10 cellular contexts compared by ENCODE assay signal in genomic region chr5:1500411-1501091, GRCh38. TPM values are rescaled to one million over a fixed set of nuclear protein-coding genes. Genes with fewer than 3 reads are reported as not detected.
A peak's percentile ranks its signal among the peaks of the same experiment; 100 is the strongest.
DNase-seq lines count a peak whose midpoint lies in the region; ATAC-seq, FAIRE-seq and TF ChIP-seq lines count a peak whose summit lies in the region.
"Had no signal": no experiment of that assay in that cellular context is flagged by ENCODE, and none has a peak within 500 bp of the region (broad histone marks: within the 10 kb centered on the region; RNA-seq: fewer than 3 reads in every experiment).

No MANE protein-coding gene starts in this region.

- peak overlapping the region; percentile 91 for H3K4me2 ChIP-seq in KMS-11
- no peak overlapping the region for H3K4me2 ChIP-seq in H1 (ENCODE audit: insufficient read depth in 1 of 2, low read depth in 2 of 2, low read length in 2 of 2)

- CTCF ChIA-PET in H1 (lab: Charles Lee; ENCODE audit: partially characterized antibody), result interaction anchor here (1.3 to 6.4 kb wide), 4 partner anchors 12 to 21 kb away, joined by 3 to 34 read pairs (median 6); no protein-coding TSS in a partner anchor

- TF ChIP-seq CTCF in KMS-11 (conservative IDR thresholded peaks at IDR 0.05; ENCODE audit: low read depth, low read length) (no peak), H1 (IDR thresholded peaks at IDR 0.05; ENCODE audit: control extremely low read depth in 1 of 3, insufficient read depth in 1 of 3, low read depth in 1 of 3, low read length in 3 of 3) (no peak), right lobe of liver (IDR thresholded peaks at IDR 0.05) (no peak), spleen (IDR thresholded peaks at IDR 0.05 in 8 of 11, conservative IDR thresholded peaks at IDR 0.05 in 3 of 11) (no peak), lower leg skin (IDR thresholded peaks at IDR 0.05) (no peak)

- no peak overlapping the region for H2BK5ac ChIP-seq in H1 (ENCODE audit: low read depth, low read length)

- no peaks in the 10 kb centered on the region for H3K9me3 ChIP-seq in H1 (ENCODE audit: insufficient read depth in 2 of 2, low read depth in 1 of 2, low read length in 1 of 2)
- no peaks in the 10 kb centered on the region for H3K9me3 ChIP-seq in right lobe of liver
- no peaks in the 10 kb centered on the region for H3K9me3 ChIP-seq in spleen
- H3K9me3 ChIP-seq in HAP-1, result no peaks in the 10 kb centered on the region
- H3K9me3 ChIP-seq: BLaER1 had no signal

- H2BK20ac ChIP-seq in H1 (ENCODE audit: low read length), result no peak overlapping the region

- FAIRE-seq in H1 (lab: Jason Lieb, UNC), result no peak

- H4K8ac ChIP-seq in H1 (ENCODE audit: extremely low read depth, insufficient read depth, low read length), result peak overlapping the region; percentile 88

- peaks cover 87% of the 10 kb centered on the region for H3K4me1 ChIP-seq in KMS-11 (ENCODE audit: low read depth, poor library complexity, severe bottlenecking)
- peaks cover 2 to 23% (median 11%) of the 10 kb centered on the region in 4 experiments for H3K4me1 ChIP-seq in H1 (replicated peaks in 1 of 4; ENCODE audit: control insufficient read depth in 3 of 4, insufficient read depth in 4 of 4, low read length in 3 of 4)
- H3K4me1 ChIP-seq in right lobe of liver, result no peaks in the 10 kb centered on the region
- H3K4me1 ChIP-seq in spleen, result peaks cover 65 to 100% (median 99%) of the 10 kb centered on the region in 6 donors
- H3K4me1 ChIP-seq in HAP-1, result no peaks in the 10 kb centered on the region

- H3K18ac ChIP-seq in H1 (ENCODE audit: extremely low read depth, low read length), result no peak overlapping the region

- H2BK12ac ChIP-seq in H1 (ENCODE audit: low read depth, low read length), result no peak overlapping the region

- ATAC-seq in right lobe of liver (peak; percentile 64 to 72 (median 71)), HG03045 (IDR thresholded peaks at IDR 0.05; ENCODE audit: unreplicated experiment) (no peak)

- H4K20me1 ChIP-seq in KMS-11 (ENCODE audit: insufficient read depth) (no peaks in the 10 kb centered on the region), H1 (replicated peaks in 1 of 2; ENCODE audit: control insufficient read depth in 1 of 2, insufficient read depth in 2 of 2, low read length in 2 of 2) (peaks cover 45 to 68% of the 10 kb centered on the region in 2 experiments)

- H3K79me1 ChIP-seq in H1 (ENCODE audit: low read depth, low read length), result peaks cover 35% of the 10 kb centered on the region

- H3K4ac ChIP-seq in H1 (replicated peaks; ENCODE audit: insufficient read length, low read depth, low read length), result no peak overlapping the region

- TF ChIP-seq RAD21 in H1 (IDR thresholded peaks at IDR 0.05 in 1 of 2, conservative IDR thresholded peaks at IDR 0.05 in 1 of 2; ENCODE audit: low read depth in 2 of 2, low read length in 2 of 2), result no peak

- H3K23me2 ChIP-seq in H1 (ENCODE audit: low read depth, low read length), result no peaks in the 10 kb centered on the region

- POLR2A ChIA-PET in H1 (lab: Charles Lee; ENCODE audit: partially characterized antibody), result no interaction called here

- intact Hi-C loops in right lobe of liver (cut with DNase I) (no loop called here), spleen (cut with DNase I; ENCODE audit: low total_unique reads) (no loop called here), lower leg skin (cut with DNase I; ENCODE audit: low total_unique reads) (loop anchor here (10.0 kb wide), 1 partner anchor 306 kb away; no protein-coding TSS in a partner anchor)

- no peaks in the 10 kb centered on the region for H3K27me3 ChIP-seq in KMS-11 (ENCODE audit: insufficient read depth, low read depth)
- no peaks in the 10 kb centered on the region for H3K27me3 ChIP-seq in H1 (replicated peaks in 1 of 4; ENCODE audit: control insufficient read depth in 3 of 4, extremely low read depth in 1 of 4, insufficient read depth in 3 of 4, low read length in 3 of 4)
- H3K27me3 ChIP-seq in right lobe of liver, result no peaks in the 10 kb centered on the region
- H3K27me3 ChIP-seq in spleen (replicated peaks in 1 of 7), result no peaks in the 10 kb centered on the region
- H3K27me3 ChIP-seq in HAP-1 (ENCODE audit: low read depth), result no peaks in the 10 kb centered on the region
- H3K27me3 ChIP-seq: BLaER1 had no signal

- no peak overlapping the region for H4K5ac ChIP-seq in H1 (ENCODE audit: insufficient read length, low read depth, low read length)

- H3K36me3 ChIP-seq in KMS-11 (ENCODE audit: insufficient read depth) (no peaks in the 10 kb centered on the region), H1 (ENCODE audit: control insufficient read depth in 2 of 4, insufficient read depth in 4 of 4, low read length in 3 of 4) (peaks cover 2 to 33% (median 11%) of the 10 kb centered on the region in 4 experiments; a peak in 5 of 8 replicates), right lobe of liver (no peaks in the 10 kb centered on the region), spleen (peaks cover 0 to 53% (median 3%) of the 10 kb centered on the region in 6 donors), HAP-1 (replicated peaks) (peaks cover 30% of the 10 kb centered on the region)

- no peak overlapping the region for H2AK5ac ChIP-seq in H1 (ENCODE audit: low read depth, low read length)

- H2BK120ac ChIP-seq in H1 (replicated peaks; ENCODE audit: low read depth, low read length), result no peak overlapping the region

- peaks cover 61% of the 10 kb centered on the region for H3K79me2 ChIP-seq in KMS-11 (ENCODE audit: insufficient read depth, low read depth)
- H3K79me2 ChIP-seq in H1 (ENCODE audit: control insufficient read depth in 1 of 2, insufficient read depth in 2 of 2, low read length in 2 of 2), result peaks cover 22 to 93% of the 10 kb centered on the region in 2 experiments

- no peak for TF ChIP-seq EP300 in H1 (IDR thresholded peaks at IDR 0.05; ENCODE audit: borderline replicate concordance in 1 of 2, low read depth in 2 of 2, low read length in 2 of 2)

- no peak overlapping the region for H3K56ac ChIP-seq in H1 (replicated peaks; ENCODE audit: insufficient read length, low read depth, low read length)

- H3K4me3 ChIP-seq in KMS-11 (IDR thresholded peaks at IDR 0.05; ENCODE audit: insufficient read depth, low read depth, low read length), result no peak overlapping the region
- H3K4me3 ChIP-seq in H1 (ENCODE audit: extremely low read depth in 1 of 4, insufficient read depth in 2 of 4, low read depth in 3 of 4, low read length in 4 of 4), result no peak overlapping the region
- H3K4me3 ChIP-seq in right lobe of liver, result no peak overlapping the region
- H3K4me3 ChIP-seq in spleen, result peak overlapping the region in 2 of 8 donors; percentile 5 to 57
- no peak overlapping the region for H3K4me3 ChIP-seq in lower leg skin (ENCODE audit: low read depth, poor library complexity, severe bottlenecking)
- no peak overlapping the region for H3K4me3 ChIP-seq in HAP-1
- H3K4me3 ChIP-seq: BLaER1 had no signal

- H3K23ac ChIP-seq in H1 (ENCODE audit: insufficient read length), result no peak overlapping the region

- H4K91ac ChIP-seq in H1 (replicated peaks; ENCODE audit: insufficient read length, low read length), result no peak overlapping the region

- 88% methylated on average over 16 of the region's 16 CpGs; no CpG with 5 or more reads in 1 of the 2 experiments for WGBS in H1 (ENCODE audit: extremely low coverage in 1 of 2, insufficient coverage in 1 of 2, insufficient read length in 1 of 2, insufficient replicate concordance in 2 of 2, low coverage in 1 of 2, low lambda C conversion rate in 2 of 2, missing lambda C conversion rate in 1 of 2), 2 experiments
- WGBS in right lobe of liver (ENCODE audit: insufficient coverage, low coverage, low lambda C conversion rate, missing lambda C conversion rate), result 29% methylated on average over 8 of the region's 16 CpGs
- 69 to 81% (median 78%) methylated on average over 15 to 16 of the region's 16 CpGs for WGBS in spleen, 5 donors
- WGBS in lower leg skin, 2 donors, result 38 to 46% methylated on average over 14 to 16 of the region's 16 CpGs

- in situ Hi-C loops in HAP-1 (cut with MboI; ENCODE audit: low sequenced_read_pairs), result no loop called here

- no peak for TF ChIP-seq POLR2A in H1 (IDR thresholded peaks at IDR 0.05; ENCODE audit: control extremely low read depth in 1 of 2, low read depth in 2 of 2, low read length in 2 of 2)
- no peak for TF ChIP-seq POLR2A in right lobe of liver (IDR thresholded peaks at IDR 0.05)
- TF ChIP-seq POLR2A in spleen (IDR thresholded peaks at IDR 0.05), result no peak
- no peak for TF ChIP-seq POLR2A in lower leg skin (IDR thresholded peaks at IDR 0.05)

- H2AFZ ChIP-seq in KMS-11 (ENCODE audit: low read depth) (no peak overlapping the region), H1 (ENCODE audit: low read length) (no peak overlapping the region)

- DNase-seq in H1 (ENCODE audit: low read depth in 1 of 2, low spot score in 2 of 2) (no peak), right lobe of liver (peak; percentile 72 to 84 (median 84)), spleen (no peak), lower leg skin (ENCODE audit: low spot score in 2 of 2) (no peak), HAP-1 (ENCODE audit: low spot score in 2 of 2) (no peak)
- DNase-seq in stimulated activated CD8-positive, alpha-beta memory T cell treated with anti-CD3 and anti-CD28 coated beads, Interleukin-4, amount 100 ng/mL, for 48 hours, result no peak
- DNase-seq: GF-D8 had no signal

- H3K14ac ChIP-seq in H1 (ENCODE audit: insufficient read length), result no peak overlapping the region

- H3K27ac ChIP-seq in KMS-11, result peak overlapping the region; percentile 96
- 0 out of 2 replicates have a peak overlapping the region, but pooled peaks have one; percentile 34 for H3K27ac ChIP-seq in H1 (ENCODE audit: low read depth, low read length)
- no peak overlapping the region for H3K27ac ChIP-seq in right lobe of liver
- H3K27ac ChIP-seq in spleen, result peak overlapping the region; percentile 60 to 96 (median 88)
- H3K27ac ChIP-seq: BLaER1 had no signal

- peak overlapping the region; percentile 22; the same call in 1 of the 2 replicates for H3K9ac ChIP-seq in KMS-11
- H3K9ac ChIP-seq in H1 (replicated peaks in 1 of 4; ENCODE audit: extremely low read depth in 1 of 4, low read depth in 3 of 4, low read length in 3 of 4), result no peak overlapping the region
- H3K9ac ChIP-seq: BLaER1 had no signal

- no peak overlapping the region for H2BK15ac ChIP-seq in H1 (ENCODE audit: low read length)

RNA-seq across cellular contexts. Expression of gene LPCAT1, which starts 23.2 kb away (rescaled TPM):
- total RNA-seq in H1 (2021; fragmentation: NEBNext Ultra II Directional; extraction: Animal tissue kit (Norgen Biotek cat#: 25700)), result 260 and 266 TPM in 2 replicates
- polyA plus RNA-seq in H1 (2011; rRNA removed), result 107 and 168 TPM in 2 replicates
- polyA plus RNA-seq in H1 (2011; cell fraction: cytosol; rRNA removed), result 145 TPM
- polyA plus RNA-seq in H1 (2011; cell fraction: nucleus; rRNA removed), result 161 TPM
- 129 to 148 TPM (median 136 TPM) in 4 replicates for polyA plus RNA-seq in H1 (2012, experiment 1 of 2)
- 146 TPM for polyA plus RNA-seq in H1 (2012, experiment 2 of 2)
- polyA plus RNA-seq in H1 (2013, experiment 1 of 2), result 245 TPM
- polyA plus RNA-seq in H1 (2013, experiment 2 of 2), result 311 TPM
- 76.4 and 90.5 TPM in 2 replicates for polyA minus RNA-seq in H1 (2011; rRNA and poly(A)+ RNA removed)
- 92.9 TPM for polyA minus RNA-seq in H1 (2011; cell fraction: cytosol; rRNA and poly(A)+ RNA removed)
- polyA minus RNA-seq in H1 (2011; cell fraction: nucleus; rRNA and poly(A)+ RNA removed), result 64.8 TPM
- 10 to 100 TPM in 3 of 6 experiments, 1 to 10 TPM in 3; 6.9 to 38.6 (median 13.1) TPM for total RNA-seq in right lobe of liver
- 100 to 1,000 TPM; 126 to 322 (median 223) TPM for total RNA-seq in spleen
- polyA plus RNA-seq in spleen, result 100 to 1,000 TPM in 1 of 3 donors, 10 to 100 TPM in 2; 52.2 to 123 (median 94.8) TPM
- total RNA-seq in lower leg skin, result 10 to 100 TPM; 10.4 to 13.2 (median 12.3) TPM

RNA-seq across cellular contexts. Expression of gene SLC6A3, which starts 55.3 kb away (rescaled TPM):
- 0.46 and 0.48 TPM in 2 replicates for total RNA-seq in H1 (2021; fragmentation: NEBNext Ultra II Directional; extraction: Animal tissue kit (Norgen Biotek cat#: 25700))
- 0.86 and 0.91 TPM in 2 replicates for polyA plus RNA-seq in H1 (2011; rRNA removed)
- 0.57 TPM for polyA plus RNA-seq in H1 (2011; cell fraction: cytosol; rRNA removed)
- 1.9 TPM for polyA plus RNA-seq in H1 (2011; cell fraction: nucleus; rRNA removed)
- polyA plus RNA-seq in H1 (2012, experiment 1 of 2), result 0.55 to 0.88 TPM (median 0.75 TPM) in 4 replicates
- polyA plus RNA-seq in H1 (2012, experiment 2 of 2), result 0.58 TPM
- 0.77 TPM for polyA plus RNA-seq in H1 (2013, experiment 1 of 2)
- polyA plus RNA-seq in H1 (2013, experiment 2 of 2), result 0.94 TPM
- 1.0 and 1.1 TPM in 2 replicates for polyA minus RNA-seq in H1 (2011; rRNA and poly(A)+ RNA removed)
- 0.44 TPM for polyA minus RNA-seq in H1 (2011; cell fraction: cytosol; rRNA and poly(A)+ RNA removed)
- polyA minus RNA-seq in H1 (2011; cell fraction: nucleus; rRNA and poly(A)+ RNA removed), result 0.50 TPM
- total RNA-seq in right lobe of liver, result not detected
- total RNA-seq in spleen, result under 1 TPM in 3 of 7 donors, not detected in 4; 0.09 to 0.27 (median 0.18) TPM
- under 1 TPM; 0.02 to 0.06 (median 0.03) TPM for polyA plus RNA-seq in spleen
- not detected for total RNA-seq in lower leg skin

Comparison
In these comparisons a context has a peak if more than half of its experiments do, and no peak if none do; other contexts are left out.
1. H3K27ac ChIP-seq: peak in KMS-11 (single experiment), H1 (single experiment) and spleen (8 of 8); none in right lobe of liver (0 of 3).
2. DNase-seq: peak in right lobe of liver (3 of 3); none in H1 (0 of 2), spleen (single experiment), lower leg skin (0 of 2), stimulated activated CD8-positive, alpha-beta memory T cell treated with anti-CD3 and anti-CD28 coated beads, Interleukin-4, amount 100 ng/mL, for 48 hours (single experiment) and HAP-1 (0 of 2).